27 cellular contexts compared by ENCODE assay signal in the genomic region with DNA sequence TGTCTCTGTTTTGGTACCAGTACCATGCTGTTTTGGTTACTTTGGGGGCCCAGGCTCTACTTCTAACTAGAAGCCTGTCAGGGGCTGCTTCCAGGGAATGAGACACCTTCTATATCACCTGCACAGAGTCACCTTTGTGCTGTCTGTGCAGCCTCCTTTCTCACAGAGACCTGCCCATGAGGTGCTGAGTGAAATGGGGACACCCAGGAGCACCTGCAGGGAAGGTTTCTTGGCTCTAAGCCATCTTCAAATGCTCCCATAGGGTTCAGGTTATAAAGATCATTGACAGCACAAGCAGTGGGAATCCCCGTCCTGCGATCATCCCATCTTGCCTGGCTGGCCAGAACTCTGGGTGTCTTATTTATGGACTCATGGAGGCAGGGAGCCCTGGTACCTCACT.
"Had no signal": no experiment of that assay in that cellular context is flagged by ENCODE, and none has a peak within 500 bp of the region (broad histone marks: within the 10 kb centered on the region; RNA-seq: fewer than 3 reads in every experiment).

No MANE protein-coding gene starts in this region.

- H3K4me1 ChIP-seq: adrenal gland had no signal

- H3K27ac Mint-ChIP-seq: activated CD8-positive, alpha-beta T cell treated with anti-CD3 and anti-CD28 coated beads, Interleukin-2, amount 10 ng/mL, durations not matched to agents 7 days and 5 days; activated naive CD8-positive, alpha-beta T cell treated with anti-CD3 and anti-CD28 coated beads, Interleukin-2, amount 10 ng/mL, durations not matched to agents 7 days and 5 days had no signal

- H3K36me3 Mint-ChIP-seq: activated naive CD8-positive, alpha-beta T cell treated with anti-CD3 and anti-CD28 coated beads, Interleukin-2, amount 10 ng/mL, durations not matched to agents 7 days and 5 days had no signal

- H3K4me3 ChIP-seq: adrenal gland, MG63, SJCRH30 had no signal

- H3K36me3 ChIP-seq: adrenal gland, MG63, SJCRH30 had no signal

- DNase-seq: activated CD4-positive, alpha-beta T cell treated with anti-CD3 and anti-CD28 coated beads for 48 hours; activated CD4-positive, alpha-beta T cell treated with anti-CD3 and anti-CD28 coated beads, Interleukin-2, amount 50 U/mL, for 4 hours; activated CD8-positive, alpha-beta memory T cell treated with anti-CD3 and anti-CD28 coated beads, Interleukin-2, amount 50 U/mL, for 48 hours; activated CD8-positive, alpha-beta T cell treated with anti-CD3 and anti-CD28 coated beads, Interleukin-2, amount 10 ng/mL, durations not matched to agents 7 days and 5 days; activated naive CD4-positive, alpha-beta T cell treated with anti-CD3 and anti-CD28 coated beads, Interleukin-2, amount 50 U/mL, for 16 hours; activated naive CD8-positive, alpha-beta T cell treated with anti-CD3 and anti-CD28 coated beads, Interleukin-2, amount 10 ng/mL, durations not matched to agents 7 days and 5 days; activated T-cell treated with anti-CD3 and anti-CD28 coated beads, Interleukin-2, amount 50 U/mL, for 1 hour; adrenal gland; anterior cingulate cortex; MG63; MV-4-11; NCI-H1105; NCI-H1436; NCI-H1694 treated with DMSO at 0.1 percent for 48 hours; NCI-H2029 treated with DMSO at 0.1 percent for 48 hours; NCI-H345; NCI-H510A; NCI-H526 treated with DMSO at 0.1 percent for 48 hours; NCI-H82; NK-92 treated with Interleukin-12 subunit alpha and Interleukin-12 subunit beta, amount 100 ng/mL, for 24 hours; OCI-M1; Right ventricle myocardium superior; SK-N-SH had no signal

- H3K9me3 Mint-ChIP-seq: activated naive CD8-positive, alpha-beta T cell treated with anti-CD3 and anti-CD28 coated beads, Interleukin-2, amount 10 ng/mL, durations not matched to agents 7 days and 5 days had no signal

- H3K4me3 Mint-ChIP-seq: activated CD8-positive, alpha-beta T cell treated with anti-CD3 and anti-CD28 coated beads, Interleukin-2, amount 10 ng/mL, durations not matched to agents 7 days and 5 days; activated naive CD8-positive, alpha-beta T cell treated with anti-CD3 and anti-CD28 coated beads, Interleukin-2, amount 10 ng/mL, durations not matched to agents 7 days and 5 days had no signal

- H3K27me3 ChIP-seq: adrenal gland, MG63, SJCRH30 had no signal

- H3K9me3 ChIP-seq: adrenal gland, MG63, SJCRH30, SK-N-SH had no signal

- ATAC-seq: activated CD4-positive, CD25-positive, alpha-beta regulatory T cell treated with anti-CD3 and anti-CD28 coated beads, Interleukin-2, amount 50 U/mL, for 24 hours; activated CD8-positive, alpha-beta T cell treated with anti-CD3 and anti-CD28 coated beads, Interleukin-2, amount 10 ng/mL, durations not matched to agents 7 days and 5 days; Panc1 had no signal

- H3K27ac ChIP-seq: adrenal gland, RWPE1, SJCRH30 had no signal

- H3K27me3 Mint-ChIP-seq: activated naive CD8-positive, alpha-beta T cell treated with anti-CD3 and anti-CD28 coated beads, Interleukin-2, amount 10 ng/mL, durations not matched to agents 7 days and 5 days had no signal
